Comparison of ENCODE assay signal across 29 cellular contexts in genomic region chr3:187982149-187982548, GRCh38.
DNase-seq lines count a peak whose midpoint lies in the region; ATAC-seq, FAIRE-seq and TF ChIP-seq lines count a peak whose summit lies in the region.
"Had no signal": no experiment of that assay in that cellular context is flagged by ENCODE, and none has a peak within 500 bp of the region (broad histone marks: within the 10 kb centered on the region; RNA-seq: fewer than 3 reads in every experiment).

No MANE protein-coding gene starts in this region.

- in situ Hi-C loops in K562 (cut with MboI) = no loop called here

- peak overlapping the region in 9 of 11 experiments; percentile 0 to 88 (median 79); a peak in 16 of 22 replicates for H3K4me2 ChIP-seq in BLaER1 treated with 17β-estradiol and CSF1 and Interleukin-3, amounts not matched to agents 10 nM and 100 nM
- H3K4me2 ChIP-seq in K562 (ENCODE audit: insufficient read depth, low read length) = no peak overlapping the region

- intact Hi-C loops in K562 (cut with micrococcal nuclease) = loop anchor here (10.0 kb wide), 1 partner anchor 237 kb away; the partner anchor contains the start of gene BCL6

- H3K27me3 ChIP-seq in BLaER1 treated with 17β-estradiol and CSF1 and Interleukin-3, amounts not matched to agents 10 nM and 100 nM = no peaks in the 10 kb centered on the region
- no peaks in the 10 kb centered on the region for H3K27me3 ChIP-seq in K562 (ENCODE audit: control insufficient read depth in 2 of 2, insufficient read depth in 2 of 2, low read length in 2 of 2)
- H3K27me3 ChIP-seq: breast epithelium, Peyer's patch, sigmoid colon, SJSA1, testis had no signal

- peak overlapping the region in 4 of 11 experiments; percentile 20 to 84 (median 33); a peak in 5 of 22 replicates for H3K9ac ChIP-seq in BLaER1 treated with 17β-estradiol and CSF1 and Interleukin-3, amounts not matched to agents 10 nM and 100 nM
- H3K9ac ChIP-seq in K562 (ENCODE audit: insufficient read depth in 1 of 2, low read depth in 2 of 2, low read length in 2 of 2) = no peak overlapping the region

- no peak overlapping the region for H3K4me3 ChIP-seq in BLaER1 treated with 17β-estradiol and CSF1 and Interleukin-3, amounts not matched to agents 10 nM and 100 nM
- H3K4me3 ChIP-seq in K562 = no peak overlapping the region
- H3K4me3 ChIP-seq: breast epithelium, Peyer's patch, sigmoid colon, SJSA1, testis had no signal

- H3K9me3 ChIP-seq in BLaER1 treated with 17β-estradiol and CSF1 and Interleukin-3, amounts not matched to agents 10 nM and 100 nM (replicated peaks in 1 of 11) = peaks cover 0 to 26% (median 8%) of the 10 kb centered on the region in 11 experiments; a peak in 14 of 22 replicates
- H3K9me3 ChIP-seq in K562 (replicated peaks; ENCODE audit: control insufficient read depth, insufficient read depth, low read depth, low read length) = no peaks in the 10 kb centered on the region
- H3K9me3 ChIP-seq: breast epithelium, Peyer's patch, SJSA1, testis had no signal

- no peaks in the 10 kb centered on the region for H3K79me2 ChIP-seq in K562 (ENCODE audit: control insufficient read depth, insufficient read depth, low read length)

- no peaks in the 10 kb centered on the region for H3K9me1 ChIP-seq in K562 (ENCODE audit: control insufficient read depth, insufficient read depth, low read length)

- WGBS in K562 (ENCODE audit: insufficient coverage, low coverage, missing lambda C conversion rate) = 0% methylated on average over 3 of the region's 3 CpGs

- H3K36me3 ChIP-seq in BLaER1 treated with 17β-estradiol and CSF1 and Interleukin-3, amounts not matched to agents 10 nM and 100 nM = no peaks in the 10 kb centered on the region
- H3K36me3 ChIP-seq in K562 (ENCODE audit: control insufficient read depth, insufficient read depth, low read length) = no peaks in the 10 kb centered on the region
- H3K36me3 ChIP-seq: breast epithelium, Peyer's patch, sigmoid colon, SJSA1 had no signal

- DNase-seq in K562 (ENCODE audit: extremely low read depth in 1 of 4, low spot score in 3 of 4) (no peak), caudate nucleus (lab: John Stamatoyannopoulos, UW) (no peak), H54 (ENCODE audit: insufficient read length, low spot score) (no peak), activated gamma-delta T cell treated with Interleukin-2 at 50 U/mL for 16 hours (no peak)
- DNase-seq in activated CD4-positive, alpha-beta T cell treated with anti-CD3 and anti-CD28 coated beads, Interleukin-2, amount 50 U/mL, for 4 hours = no peak
- DNase-seq: ACHN; activated CD4-positive, alpha-beta memory T cell treated with anti-CD3 and anti-CD28 coated beads, Interleukin-2, amount 10 ng/mL, durations not matched to agents 7 days and 5 days; activated CD8-positive, alpha-beta memory T cell treated with anti-CD3 and anti-CD28 coated beads, Interleukin-2, amount 50 U/mL, for 48 hours; Caco-2; DMS79 treated with DMSO at 0.1 percent for 48 hours; effector CD4-positive, alpha-beta T cell; Kasumi-1; kidney glomerular epithelial cell; NCI-H2171 treated with DMSO at 0.1 percent for 48 hours; NCI-H526; Peyer's patch; posterior cingulate gyrus; sigmoid colon; stimulated activated CD4-positive, alpha-beta T cell treated with anti-CD3 and anti-CD28 coated beads, Interleukin-15, amount 100 ng/mL, for 24 hours; stimulated activated naive CD8-positive, alpha-beta T cell treated with anti-CD3 and anti-CD28 coated beads, Interleukin-15, Interleukin-2, amounts not matched to agents 100 U/mL and 50 U/mL, for 24 hours; T-helper 1 cell; testis had no signal

- TF ChIP-seq POLR2A in K562 (conservative IDR thresholded peaks at IDR 0.05) = no peak
- TF ChIP-seq POLR2A in H54 (IDR thresholded peaks at IDR 0.05; ENCODE audit: low read depth, low read length) = no peak

- BruUV-seq in K562 (replicated peaks; lab: Mats Ljungman, UMichigan) = no TSS peak

- FAIRE-seq in K562 (lab: Jason Lieb, UNC) = no peak
- FAIRE-seq in H54 (lab: Jason Lieb, UNC) = no peak
- FAIRE-seq: colon had no signal

- TF ChIP-seq RAD21 in K562 (CRISPR knock-in tag; conservative IDR thresholded peaks at IDR 0.05 in 1 of 2, IDR thresholded peaks at IDR 0.05 in 1 of 2) = no peak

- no peak for TF ChIP-seq CTCF in K562 (IDR thresholded peaks at IDR 0.05 in 2 of 3, conservative IDR thresholded peaks at IDR 0.05 in 1 of 3; ENCODE audit: insufficient read depth in 2 of 3, low read depth in 1 of 3, low read length in 3 of 3)

- H2AFZ ChIP-seq in K562 (ENCODE audit: low read depth, low read length) = no peak overlapping the region

- ATAC-seq in GM18907 (IDR thresholded peaks at IDR 0.05; ENCODE audit: unreplicated experiment) (peak; percentile 67), HG03354 (IDR thresholded peaks at IDR 0.05; ENCODE audit: poor library complexity, severe bottlenecking, unreplicated experiment) (peak; percentile 53), K562 (no peak)
- ATAC-seq: activated T-helper 17 cell treated with anti-CD3 and anti-CD28 coated beads, Interleukin-2, amount 50 U/mL, for 72 hours; stimulated activated naive CD8-positive, alpha-beta T cell treated with anti-CD3 and anti-CD28 coated beads, Interleukin-15, Interleukin-2, amounts not matched to agents 100 U/mL and 50 U/mL, for 24 hours had no signal

- peaks cover 40 to 96% (median 81%) of the 10 kb centered on the region in 10 experiments for H3K4me1 ChIP-seq in BLaER1 treated with 17β-estradiol and CSF1 and Interleukin-3, amounts not matched to agents 10 nM and 100 nM
- peaks cover 0 to 12% of the 10 kb centered on the region in 2 experiments; a peak in 3 of 5 replicates for H3K4me1 ChIP-seq in K562 (replicated peaks in 1 of 2; ENCODE audit: control insufficient read depth in 2 of 2, insufficient read depth in 2 of 2, low read length in 2 of 2)
- H3K4me1 ChIP-seq: breast epithelium, Caco-2, sigmoid colon had no signal

- POLR2A ChIA-PET in K562 (lab: Yijun Ruan, JAX) = no interaction called here

- peak overlapping the region in 6 of 11 experiments; percentile 38 to 98 (median 82); a peak in 12 of 22 replicates for H3K27ac ChIP-seq in BLaER1 treated with 17β-estradiol and CSF1 and Interleukin-3, amounts not matched to agents 10 nM and 100 nM
- H3K27ac ChIP-seq in K562 (ENCODE audit: extremely low read depth, low read depth, low read length) = no peak overlapping the region
- no peak overlapping the region for H3K27ac ChIP-seq in caudate nucleus (ENCODE audit: low read depth, low read length)
- H3K27ac ChIP-seq: breast epithelium, Peyer's patch, sigmoid colon, SJSA1, testis had no signal

- no peaks in the 10 kb centered on the region for H4K20me1 ChIP-seq in BLaER1 treated with 17β-estradiol and CSF1 and Interleukin-3, amounts not matched to agents 10 nM and 100 nM
- H4K20me1 ChIP-seq in K562 (replicated peaks; ENCODE audit: control insufficient read depth, insufficient read depth, low read length) = no peaks in the 10 kb centered on the region

- no peak for TF ChIP-seq EP300 in K562 (IDR thresholded peaks at IDR 0.05; ENCODE audit: low read length)

- CTCF ChIA-PET in K562 (lab: Yijun Ruan, JAX; ENCODE audit: low intra/inter-chr PET ratio) = no interaction called here

TF ChIP-seq in K562, 482 proteins besides CTCF, POLR2A, EP300 and RAD21:
- TF ChIP-seq NRF1 (conservative IDR thresholded peaks at IDR 0.05 in 1 of 2, IDR thresholded peaks at IDR 0.05 in 1 of 2) (0 out of 4 replicates have a peak, but pooled peaks have one; percentile 14 to 32), ZNF282 (CRISPR knock-in tag; IDR thresholded peaks at IDR 0.05) (no peak), HMG20B (CRISPR knock-in tag; IDR thresholded peaks at IDR 0.05) (no peak), RNF219 (CRISPR knock-in tag; IDR thresholded peaks at IDR 0.05) (no peak), NBN (IDR thresholded peaks at IDR 0.05; ENCODE audit: low read depth) (no peak), SIN3A (IDR thresholded peaks at IDR 0.05; ENCODE audit: borderline replicate concordance in 2 of 2, control insufficient read depth in 1 of 2, low read depth in 2 of 2, low read length in 2 of 2) (no peak), RFX1 (IDR thresholded peaks at IDR 0.05) (no peak)

Comparison
In these comparisons a context has a peak if more than half of its experiments do, and no peak if none do; other contexts are left out.
1. H3K27ac ChIP-seq: peak in BLaER1 treated with 17β-estradiol and CSF1 and Interleukin-3, amounts not matched to agents 10 nM and 100 nM (6 of 11); none in K562 (single experiment) and caudate nucleus (single experiment).